ENCODE assay signal across 8 cellular contexts in the genomic region with DNA sequence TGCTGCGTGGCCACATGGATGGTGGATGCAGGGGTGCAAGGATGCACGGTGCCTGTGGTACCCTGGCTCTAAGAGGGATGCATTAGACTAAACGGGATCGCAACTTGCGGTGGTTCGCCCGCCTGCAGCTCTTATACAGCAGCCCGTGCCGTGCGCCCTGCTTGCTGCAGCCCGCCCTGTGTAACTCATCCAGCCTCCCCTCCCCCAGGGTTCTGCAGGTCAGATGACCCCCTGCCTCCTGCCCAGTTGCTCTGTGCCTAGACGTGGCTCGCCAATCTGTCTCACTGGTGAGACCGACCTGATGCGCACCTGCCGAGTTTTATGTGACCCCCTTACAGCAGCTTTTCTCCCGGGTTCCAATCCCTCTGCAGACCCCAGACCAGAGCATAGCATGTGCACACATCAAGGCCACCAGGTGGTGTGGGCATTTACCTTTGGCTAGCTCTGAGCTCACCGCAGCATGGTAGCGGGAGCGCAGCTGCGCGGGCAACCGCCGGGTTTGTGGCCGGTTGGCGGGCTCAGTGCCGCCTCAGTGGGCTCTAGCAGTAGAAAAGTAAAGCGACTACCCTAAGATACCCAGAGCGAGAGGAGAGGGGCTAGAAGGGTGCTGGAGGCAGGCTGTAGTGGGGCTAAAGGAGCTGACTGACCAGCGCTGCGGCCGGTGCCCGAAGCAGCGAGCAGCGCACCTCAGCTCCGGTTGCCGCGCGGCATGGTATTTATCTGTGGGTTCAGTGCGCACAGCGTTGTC. TPM values are rescaled to one million over a fixed set of nuclear protein-coding genes. Genes with fewer than 3 reads are reported as not detected.
A peak's percentile ranks its signal among the peaks of the same experiment; 100 is the strongest.
DNase-seq lines count a peak whose midpoint lies in the region; ATAC-seq, FAIRE-seq and TF ChIP-seq lines count a peak whose summit lies in the region.

No MANE protein-coding gene starts in this region.

- intact Hi-C loops in heart right ventricle (cut with DNase I): loop anchor here in 4 of 10 donors (5.0 to 10.0 kb wide), 5 partner anchors 197 to 617 kb away; a partner anchor contains a TSS

- ATAC-seq in GM21717 (IDR thresholded peaks at IDR 0.05; ENCODE audit: unreplicated experiment): peak; percentile 3
- peak in 5 of 8 donors; percentile 6 to 44 (median 34) for ATAC-seq in heart right ventricle
- no peak for ATAC-seq in GM18517 (IDR thresholded peaks at IDR 0.05; ENCODE audit: unreplicated experiment)

- FAIRE-seq in GM12892 (lab: Jason Lieb, UNC): no peak

- H3K9ac ChIP-seq in skeletal muscle tissue (ENCODE audit: low read depth in 1 of 3, low read length in 3 of 3): peak overlapping the region in 2 of 3 donors; percentile 53 to 62

- 46% methylated on average over 40 to 41 of the region's 41 CpGs for WGBS in heart right ventricle, 2 donors

- TF ChIP-seq POLR2A in GM12892 (IDR thresholded peaks at IDR 0.05; ENCODE audit: low read depth, low read length): no peak

- H3K36me3 ChIP-seq in WERI-Rb-1 (no peaks in the 10 kb centered on the region), heart right ventricle (no peaks in the 10 kb centered on the region), skeletal muscle tissue (ENCODE audit: control insufficient read depth in 3 of 3, insufficient read depth in 3 of 3, low read length in 3 of 3) (no peaks in the 10 kb centered on the region)

- peak overlapping the region; percentile 54 for H3K4me3 ChIP-seq in WERI-Rb-1 (ENCODE audit: low read depth, low read length)
- H3K4me3 ChIP-seq in heart right ventricle: peak overlapping the region; percentile 28 to 64 (median 54)
- H3K4me3 ChIP-seq in skeletal muscle tissue (ENCODE audit: low read length in 3 of 3): peak overlapping the region; percentile 72

- DNase-seq in WERI-Rb-1: no peak
- no peak for DNase-seq in heart right ventricle
- DNase-seq in DMS153 treated with DMSO at 0.1 percent for 48 hours (lab: John Stamatoyannopoulos, UW; ENCODE audit: unreplicated experiment): no peak
- no peak for DNase-seq in GM12892 (ENCODE audit: insufficient read length)
- no peak for DNase-seq in NOMO-1 (lab: John Stamatoyannopoulos, UW; ENCODE audit: unreplicated experiment in 2 of 2)

- no peak for TF ChIP-seq CTCF in WERI-Rb-1 (IDR thresholded peaks at IDR 0.05; ENCODE audit: low read depth, low read length)
- TF ChIP-seq CTCF in heart right ventricle (IDR thresholded peaks at IDR 0.05): no peak

- peaks cover 66% of the 10 kb centered on the region for H3K27me3 ChIP-seq in WERI-Rb-1 (ENCODE audit: insufficient read depth, low read depth, severe bottlenecking)
- peaks cover 4 to 89% (median 65%) of the 10 kb centered on the region in 7 donors for H3K27me3 ChIP-seq in heart right ventricle
- peaks cover 20 to 46% (median 37%) of the 10 kb centered on the region in 3 donors for H3K27me3 ChIP-seq in skeletal muscle tissue (ENCODE audit: control insufficient read depth in 3 of 3, insufficient read depth in 3 of 3, low read length in 3 of 3)

- H3K4me1 ChIP-seq in heart right ventricle (peaks cover 0 to 35% (median 19%) of the 10 kb centered on the region in 9 donors), skeletal muscle tissue (ENCODE audit: control insufficient read depth in 3 of 3, insufficient read depth in 3 of 3, low read length in 3 of 3) (peaks cover 8 to 22% (median 19%) of the 10 kb centered on the region in 3 donors)

- no peak overlapping the region for H3K27ac ChIP-seq in WERI-Rb-1
- H3K27ac ChIP-seq in heart right ventricle: no peak overlapping the region
- H3K27ac ChIP-seq in skeletal muscle tissue (ENCODE audit: low read depth, low read length): no peak overlapping the region

- H3K9me3 ChIP-seq in WERI-Rb-1 (ENCODE audit: severe bottlenecking) (peaks cover 18% of the 10 kb centered on the region), heart right ventricle (no peaks in the 10 kb centered on the region), skeletal muscle tissue (ENCODE audit: control insufficient read depth in 3 of 3, low read length in 3 of 3) (no peaks in the 10 kb centered on the region)

RNA-seq across cellular contexts. Expression of a gene that starts 0.7 kb away (rescaled TPM):
- total RNA-seq in heart right ventricle (1 to 10 TPM in 1 of 10 donors, under 1 TPM in 9; 0.15 to 1.5 (median 0.41) TPM), skeletal muscle tissue (1.0 TPM)
- polyA plus RNA-seq in heart right ventricle: 1 to 10 TPM in 1 of 2 donors, under 1 TPM in 1; 0.06 to 1.1 TPM
- 0.59 TPM for polyA plus RNA-seq in GM12892 (2012; ENCODE audit: missing spikeins)

RNA-seq across cellular contexts. Expression of a gene that starts 1.1 kb away (rescaled TPM):
- total RNA-seq in heart right ventricle (1,000 to 10,000 TPM; 1,348 to 2,208 (median 1,783) TPM), skeletal muscle tissue (820 TPM)
- 1,000 to 10,000 TPM; 1,614 to 5,181 TPM for polyA plus RNA-seq in heart right ventricle
- 586 TPM for polyA plus RNA-seq in GM12892 (2012; ENCODE audit: missing spikeins)
